Comparison of ENCODE assay signal across 20 cellular contexts in genomic region chr12:53996886-53997217, GRCh38. TPM values are rescaled to one million over a fixed set of nuclear protein-coding genes. Genes with fewer than 3 reads are reported as not detected.
DNase-seq lines count a peak whose midpoint lies in the region; ATAC-seq and TF ChIP-seq lines count a peak whose summit lies in the region.
"Had no signal": no experiment of that assay in that cellular context is flagged by ENCODE, and none has a peak within 500 bp of the region (broad histone marks: within the 10 kb centered on the region; RNA-seq: fewer than 3 reads in every experiment).

No MANE protein-coding gene starts in this region.

- H3K9me3 ChIP-seq in Loucy (ENCODE audit: insufficient read depth, low read depth, low read length), result no peaks in the 10 kb centered on the region
- H3K9me3 ChIP-seq: lower lobe of right lung had no signal

- peaks cover 2% of the 10 kb centered on the region for H3K36me3 Mint-ChIP-seq in osteocyte (ENCODE audit: unreplicated experiment)
- H3K36me3 Mint-ChIP-seq: stimulated activated memory B cell treated with anti-CD40 and anti-IgM and Interleukin-4, amounts not matched to agents 10 μg/mL and 1 μg/mL and 100 μg/mL, for 72 hours had no signal

- peaks cover 31% of the 10 kb centered on the region for H3K4me1 Mint-ChIP-seq in osteocyte (ENCODE audit: unreplicated experiment)

- H3K4me2 ChIP-seq in Loucy (ENCODE audit: low read depth, low read length, poor library complexity, severe bottlenecking), result peak overlapping the region; percentile 84

- H3K9me2 ChIP-seq in Loucy (replicated peaks; ENCODE audit: low read depth, low read length), result no peaks in the 10 kb centered on the region

- DNase-seq in AG10803 (ENCODE audit: low read depth) (no peak), epithelial cell of proximal tubule (ENCODE audit: low read depth) (no peak), osteocyte (ENCODE audit: extremely low spot score, unreplicated experiment) (no peak), kidney glomerular epithelial cell (lab: John Stamatoyannopoulos, UW) (no peak), NCI-H146 (lab: John Stamatoyannopoulos, UW) (no peak), SW 1271 (lab: John Stamatoyannopoulos, UW) (no peak)
- DNase-seq: activated CD4-positive, alpha-beta T cell treated with anti-CD3 and anti-CD28 coated beads for 1 hour; activated CD8-positive, alpha-beta memory T cell treated with anti-CD3 and anti-CD28 coated beads, Interleukin-2, amount 50 U/mL, for 48 hours; activated naive CD8-positive, alpha-beta T cell treated with anti-CD3 and anti-CD28 coated beads, Interleukin-2, amount 10 ng/mL, durations not matched to agents 7 days and 5 days; KG1; lower lobe of right lung; NCI-H1105 treated with DMSO at 0.1 percent for 48 hours; NK-92 treated with Interleukin-12 subunit alpha and Interleukin-12 subunit beta, amount 100 ng/mL, for 24 hours; nucleus accumbens; SHP77 treated with DMSO at 0.1 percent for 48 hours had no signal

- no peaks in the 10 kb centered on the region for H3K9me3 Mint-ChIP-seq in osteocyte (ENCODE audit: unreplicated experiment)
- H3K9me3 Mint-ChIP-seq: activated naive CD8-positive, alpha-beta T cell treated with anti-CD3 and anti-CD28 coated beads, Interleukin-2, amount 10 ng/mL, durations not matched to agents 7 days and 5 days; stimulated activated memory B cell treated with anti-CD40 and anti-IgM and Interleukin-4, amounts not matched to agents 10 μg/mL and 1 μg/mL and 100 μg/mL, for 72 hours had no signal

- H3K27me3 Mint-ChIP-seq in osteocyte (ENCODE audit: unreplicated experiment), result peaks cover 96% of the 10 kb centered on the region

- H3K79me2 ChIP-seq in Loucy (ENCODE audit: insufficient read depth, low read length), result peaks cover 47% of the 10 kb centered on the region

- H3K36me3 ChIP-seq in Loucy (ENCODE audit: insufficient read depth, low read length), result no peaks in the 10 kb centered on the region
- H3K36me3 ChIP-seq: lower lobe of right lung had no signal

- TF ChIP-seq CTCF in AG10803 (conservative IDR thresholded peaks at IDR 0.05; ENCODE audit: low read length), result no peak
- no peak for TF ChIP-seq CTCF in Loucy (conservative IDR thresholded peaks at IDR 0.05; ENCODE audit: low read length)
- no peak for TF ChIP-seq CTCF in epithelial cell of proximal tubule (conservative IDR thresholded peaks at IDR 0.05; ENCODE audit: low read depth, low read length)
- TF ChIP-seq CTCF in osteocyte (IDR thresholded peaks at IDR 0.05), result no peak

- H3K4me1 ChIP-seq in Loucy (ENCODE audit: insufficient read depth, low read length, poor library complexity, severe bottlenecking), result peaks cover 43% of the 10 kb centered on the region

- H3K27me3 ChIP-seq in Loucy (ENCODE audit: insufficient read depth, low read length, poor library complexity, severe bottlenecking), result no peaks in the 10 kb centered on the region

- H3K4me3 ChIP-seq in AG10803 (ENCODE audit: low read length) (peak overlapping the region; percentile 98), Loucy (ENCODE audit: low read length, poor library complexity, severe bottlenecking) (peak overlapping the region; percentile 82), epithelial cell of proximal tubule (ENCODE audit: low read depth, low read length) (peak overlapping the region; percentile 84)

- no peaks in the 10 kb centered on the region for H3F3A ChIP-seq in Loucy (ENCODE audit: low read depth)

- no peak overlapping the region for H2AFZ ChIP-seq in Loucy (ENCODE audit: low read length)

- peak overlapping the region; percentile 11 for H3K4me3 Mint-ChIP-seq in osteocyte (ENCODE audit: unreplicated experiment)

- no peak for ATAC-seq in HG03135 (IDR thresholded peaks at IDR 0.05; ENCODE audit: unreplicated experiment)
- ATAC-seq: stimulated activated memory B cell treated with anti-CD40 and anti-IgM and Interleukin-4, amounts not matched to agents 10 μg/mL and 1 μg/mL and 100 μg/mL, for 72 hours had no signal

- H4K20me1 ChIP-seq in Loucy (ENCODE audit: insufficient read depth, low read length, poor library complexity, severe bottlenecking), result peaks cover 4% of the 10 kb centered on the region

- peak overlapping the region; percentile 97 for H3K9ac ChIP-seq in Loucy (ENCODE audit: low read depth, low read length, poor library complexity, severe bottlenecking)

- H3K27ac Mint-ChIP-seq in osteocyte (ENCODE audit: unreplicated experiment), result no peak overlapping the region
- H3K27ac Mint-ChIP-seq: activated naive CD8-positive, alpha-beta T cell treated with anti-CD3 and anti-CD28 coated beads, Interleukin-2, amount 10 ng/mL, durations not matched to agents 7 days and 5 days had no signal

RNA-seq across cellular contexts. Expression of gene HOXC9, which starts 3.1 kb away (rescaled TPM):
- total RNA-seq in epithelial cell of proximal tubule, result 9.9 and 11.0 TPM in 2 replicates
- total RNA-seq in osteocyte, result not detected in 2 replicates
- total RNA-seq: activated naive CD8-positive, alpha-beta T cell treated with anti-CD3 and anti-CD28 coated beads, Interleukin-2, amount 10 ng/mL, durations not matched to agents 7 days and 5 days; cardiac septum; lower lobe of right lung had no signal

RNA-seq across cellular contexts. Expression of gene HOXC10, which starts 11.9 kb away (rescaled TPM):
- total RNA-seq in epithelial cell of proximal tubule (9.5 and 15.7 TPM in 2 replicates), osteocyte (not detected in 2 replicates)
- total RNA-seq: activated naive CD8-positive, alpha-beta T cell treated with anti-CD3 and anti-CD28 coated beads, Interleukin-2, amount 10 ng/mL, durations not matched to agents 7 days and 5 days; cardiac septum; lower lobe of right lung; smooth muscle cell had no signal

RNA-seq across cellular contexts. Expression of gene HOXC8, which starts 11.9 kb away (rescaled TPM):
- total RNA-seq in epithelial cell of proximal tubule, result 1.3 and 1.4 TPM in 2 replicates
- not detected in 2 replicates for total RNA-seq in osteocyte
- total RNA-seq: activated naive CD8-positive, alpha-beta T cell treated with anti-CD3 and anti-CD28 coated beads, Interleukin-2, amount 10 ng/mL, durations not matched to agents 7 days and 5 days; cardiac septum; lower lobe of right lung had no signal

RNA-seq across cellular contexts. Expression of gene HOTAIR, which starts 22.1 kb away (rescaled TPM):
- 0.14 TPM in 1 of 2 replicates, not detected in the other for total RNA-seq in epithelial cell of proximal tubule
- not detected in 2 replicates for total RNA-seq in osteocyte
- total RNA-seq: activated naive CD8-positive, alpha-beta T cell treated with anti-CD3 and anti-CD28 coated beads, Interleukin-2, amount 10 ng/mL, durations not matched to agents 7 days and 5 days; cardiac septum; lower lobe of right lung; smooth muscle cell had no signal

RNA-seq across cellular contexts. Expression of gene HOXC11, which starts 23.9 kb away (rescaled TPM):
- total RNA-seq in epithelial cell of proximal tubule (0.51 and 1.0 TPM in 2 replicates), osteocyte (not detected in 2 replicates)
- total RNA-seq: activated naive CD8-positive, alpha-beta T cell treated with anti-CD3 and anti-CD28 coated beads, Interleukin-2, amount 10 ng/mL, durations not matched to agents 7 days and 5 days; cardiac septum; lower lobe of right lung had no signal

Comparison
In these comparisons a context has a peak if more than half of its experiments do, and no peak if none do; other contexts are left out.
1. RNA of gene HOXC9, which starts 3.1 kb away (total RNA-seq): 9.9 to 11.0 TPM in epithelial cell of proximal tubule; not detected in osteocyte; every median in the first group is over 10 times any median in the second.
2. RNA of gene HOXC10, which starts 11.9 kb away (total RNA-seq): 9.5 to 15.7 TPM in epithelial cell of proximal tubule; not detected in osteocyte; every median in the first group is over 10 times any median in the second.
3. Peak in every context shown above with its lines, with median percentiles within 50 percentile points of each other: H3K4me3 ChIP-seq.